ENCODE assay signal across 1 cellular context in genomic region chr11:65386307-65387081, GRCh38.
A peak's percentile ranks its signal among the peaks of the same experiment; 100 is the strongest.
TF ChIP-seq lines count a peak whose summit lies in the region.

A gene with protein sequence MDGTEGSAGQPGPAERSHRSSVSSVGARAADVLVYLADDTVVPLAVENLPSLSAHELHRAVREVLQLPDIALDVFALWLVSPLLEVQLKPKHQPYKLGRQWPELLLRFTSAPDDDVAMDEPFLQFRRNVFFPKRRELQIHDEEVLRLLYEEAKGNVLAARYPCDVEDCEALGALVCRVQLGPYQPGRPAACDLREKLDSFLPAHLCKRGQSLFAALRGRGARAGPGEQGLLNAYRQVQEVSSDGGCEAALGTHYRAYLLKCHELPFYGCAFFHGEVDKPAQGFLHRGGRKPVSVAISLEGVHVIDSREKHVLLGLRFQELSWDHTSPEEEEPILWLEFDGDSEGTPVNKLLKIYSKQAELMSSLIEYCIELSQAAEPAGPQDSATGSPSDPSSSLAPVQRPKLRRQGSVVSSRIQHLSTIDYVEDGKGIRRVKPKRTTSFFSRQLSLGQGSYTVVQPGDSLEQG (plus strand): TSS chr11:65386637. CDS start chr11:65387037, 400 bp downstream.

TF ChIP-seq in HEK293, 187 proteins besides CTCF, POLR2A, EP300 and RAD21 (continued from another document):
- TF ChIP-seq ZNF10 (tag by site-specific recombination; IDR thresholded peaks at IDR 0.05), result no peak
- TF ChIP-seq ZNF510 (tag by site-specific recombination; IDR thresholded peaks at IDR 0.05; ENCODE audit: insufficient replicate concordance), result no peak
- TF ChIP-seq GLIS1 (tag by site-specific recombination; IDR thresholded peaks at IDR 0.05), result peak; percentile 76
- TF ChIP-seq ZNF350 (tag by site-specific recombination; IDR thresholded peaks at IDR 0.05), result no peak
- no peak for TF ChIP-seq MEIS1 (CRISPR knock-in tag; IDR thresholded peaks at IDR 0.05; ENCODE audit: borderline replicate concordance)
- no peak for TF ChIP-seq ZNF112 (tag by site-specific recombination; IDR thresholded peaks at IDR 0.05)
- TF ChIP-seq, protein P1, sequence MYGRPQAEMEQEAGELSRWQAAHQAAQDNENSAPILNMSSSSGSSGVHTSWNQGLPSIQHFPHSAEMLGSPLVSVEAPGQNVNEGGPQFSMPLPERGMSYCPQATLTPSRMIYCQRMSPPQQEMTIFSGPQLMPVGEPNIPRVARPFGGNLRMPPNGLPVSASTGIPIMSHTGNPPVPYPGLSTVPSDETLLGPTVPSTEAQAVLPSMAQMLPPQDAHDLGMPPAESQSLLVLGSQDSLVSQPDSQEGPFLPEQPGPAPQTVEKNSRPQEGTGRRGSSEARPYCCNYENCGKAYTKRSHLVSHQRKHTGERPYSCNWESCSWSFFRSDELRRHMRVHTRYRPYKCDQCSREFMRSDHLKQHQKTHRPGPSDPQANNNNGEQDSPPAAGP (tag by site-specific recombination; IDR thresholded peaks at IDR 0.05), result no peak
- TF ChIP-seq ZNF621 (tag by site-specific recombination; IDR thresholded peaks at IDR 0.05), result no peak
- TF ChIP-seq KLF9 (tag by site-specific recombination; IDR thresholded peaks at IDR 0.05; ENCODE audit: low read depth), result no peak
- peak; percentile 45 for TF ChIP-seq SP2 (tag by site-specific recombination; IDR thresholded peaks at IDR 0.05)
- TF ChIP-seq ZNF707 (tag by site-specific recombination; IDR thresholded peaks at IDR 0.05), result no peak
- no peak for TF ChIP-seq EGR2 (tag by site-specific recombination; IDR thresholded peaks at IDR 0.05; ENCODE audit: low read depth)
